1 cellular context compared by ENCODE assay signal in the genomic region with DNA sequence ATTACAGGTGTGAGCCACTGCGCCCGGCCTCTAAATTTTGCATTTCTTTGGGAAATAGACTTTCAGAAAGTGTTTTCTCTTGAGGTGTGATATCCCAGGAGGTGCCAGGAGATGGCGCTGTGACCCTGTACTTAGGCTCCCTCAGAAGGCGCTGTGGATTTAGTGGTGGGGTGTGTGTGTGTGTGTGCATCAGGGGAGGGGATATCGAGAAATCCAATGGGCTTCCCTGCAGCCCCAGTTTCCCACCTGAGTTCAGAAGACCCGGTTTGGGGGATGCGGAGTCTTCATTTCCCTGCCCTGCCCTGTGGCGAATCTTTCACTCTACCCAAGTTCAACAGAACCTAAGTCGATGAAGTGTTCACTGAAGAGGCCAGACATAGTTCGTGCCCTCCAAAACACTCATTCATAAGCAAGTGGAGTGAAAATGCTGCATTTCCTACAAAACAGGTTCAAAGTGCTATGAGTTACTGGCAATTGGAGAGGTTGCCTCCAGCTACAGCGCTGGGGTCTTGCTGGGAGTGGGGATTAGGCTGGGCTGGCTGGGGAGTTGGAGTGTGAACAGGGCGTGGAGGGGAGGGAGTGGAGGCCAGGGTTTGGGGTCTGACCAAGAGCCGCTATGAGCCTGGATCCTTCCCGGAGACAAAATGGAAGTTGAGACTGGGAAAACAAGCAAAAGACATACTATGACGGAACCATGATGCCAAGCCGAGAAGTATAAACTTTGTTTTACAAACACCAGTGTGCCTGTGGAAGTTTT.
TF ChIP-seq lines count a peak whose summit lies in the region.

No MANE protein-coding gene starts in this region.

TF ChIP-seq in SK-N-SH, 30 proteins besides CTCF, POLR2A, EP300 and RAD21 (continued from another document):
- TF ChIP-seq, protein P1, sequence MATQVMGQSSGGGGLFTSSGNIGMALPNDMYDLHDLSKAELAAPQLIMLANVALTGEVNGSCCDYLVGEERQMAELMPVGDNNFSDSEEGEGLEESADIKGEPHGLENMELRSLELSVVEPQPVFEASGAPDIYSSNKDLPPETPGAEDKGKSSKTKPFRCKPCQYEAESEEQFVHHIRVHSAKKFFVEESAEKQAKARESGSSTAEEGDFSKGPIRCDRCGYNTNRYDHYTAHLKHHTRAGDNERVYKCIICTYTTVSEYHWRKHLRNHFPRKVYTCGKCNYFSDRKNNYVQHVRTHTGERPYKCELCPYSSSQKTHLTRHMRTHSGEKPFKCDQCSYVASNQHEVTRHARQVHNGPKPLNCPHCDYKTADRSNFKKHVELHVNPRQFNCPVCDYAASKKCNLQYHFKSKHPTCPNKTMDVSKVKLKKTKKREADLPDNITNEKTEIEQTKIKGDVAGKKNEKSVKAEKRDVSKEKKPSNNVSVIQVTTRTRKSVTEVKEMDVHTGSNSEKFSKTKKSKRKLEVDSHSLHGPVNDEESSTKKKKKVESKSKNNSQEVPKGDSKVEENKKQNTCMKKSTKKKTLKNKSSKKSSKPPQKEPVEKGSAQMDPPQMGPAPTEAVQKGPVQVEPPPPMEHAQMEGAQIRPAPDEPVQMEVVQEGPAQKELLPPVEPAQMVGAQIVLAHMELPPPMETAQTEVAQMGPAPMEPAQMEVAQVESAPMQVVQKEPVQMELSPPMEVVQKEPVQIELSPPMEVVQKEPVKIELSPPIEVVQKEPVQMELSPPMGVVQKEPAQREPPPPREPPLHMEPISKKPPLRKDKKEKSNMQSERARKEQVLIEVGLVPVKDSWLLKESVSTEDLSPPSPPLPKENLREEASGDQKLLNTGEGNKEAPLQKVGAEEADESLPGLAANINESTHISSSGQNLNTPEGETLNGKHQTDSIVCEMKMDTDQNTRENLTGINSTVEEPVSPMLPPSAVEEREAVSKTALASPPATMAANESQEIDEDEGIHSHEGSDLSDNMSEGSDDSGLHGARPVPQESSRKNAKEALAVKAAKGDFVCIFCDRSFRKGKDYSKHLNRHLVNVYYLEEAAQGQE (IDR thresholded peaks at IDR 0.05; ENCODE audit: low read depth, low read length) = no peak
- peak; percentile 80 for TF ChIP-seq SMC3 (IDR thresholded peaks at IDR 0.05; ENCODE audit: low read depth, low read length)
